ENCODE assay signal across 12 cellular contexts in genomic region chr9:127132921-127133647, GRCh38. TPM values are rescaled to one million over a fixed set of nuclear protein-coding genes. Genes with fewer than 3 reads are reported as not detected.
DNase-seq lines count a peak whose midpoint lies in the region; ATAC-seq and TF ChIP-seq lines count a peak whose summit lies in the region.
"Had no signal": no experiment of that assay in that cellular context is flagged by ENCODE, and none has a peak within 500 bp of the region (broad histone marks: within the 10 kb centered on the region; RNA-seq: fewer than 3 reads in every experiment).

No MANE protein-coding gene starts in this region.

- H3K4ac ChIP-seq in mesenchymal stem cell (ENCODE audit: low read depth in 1 of 2, low read length in 2 of 2) = peak overlapping the region; percentile 42 to 71

- peak overlapping the region; percentile 71 to 94 for H2BK12ac ChIP-seq in mesenchymal stem cell (ENCODE audit: low read length in 2 of 2)

- peak overlapping the region; percentile 75 to 95 for H3K18ac ChIP-seq in mesenchymal stem cell (ENCODE audit: low read depth in 1 of 2, low read length in 2 of 2)

- H3K4me1 ChIP-seq in mesenchymal stem cell (ENCODE audit: control insufficient read depth, insufficient read depth, low read depth, low read length) (peaks cover 20% of the 10 kb centered on the region), OCI-LY7 (ENCODE audit: insufficient read depth, low read length, poor library complexity, severe bottlenecking) (no peaks in the 10 kb centered on the region)

- H2BK5ac ChIP-seq in mesenchymal stem cell (ENCODE audit: low read depth, low read length, poor library complexity, severe bottlenecking) = no peak overlapping the region

- intact Hi-C loops in OCI-LY7 (cut with micrococcal nuclease; ENCODE audit: unreplicated experiment) = no loop called here

- H3K27me3 ChIP-seq in brain microvascular endothelial cell (replicated peaks) (no peaks in the 10 kb centered on the region), mesenchymal stem cell (ENCODE audit: control insufficient read depth in 1 of 2, insufficient read depth in 1 of 2, low read length in 2 of 2) (peaks cover 3 to 16% of the 10 kb centered on the region in 2 experiments)

- H3K4me1 Mint-ChIP-seq in T-helper 2 cell treated with Interferon-gamma antibody and Interleukin-4, amounts not matched to agents 5 μg/mL and 100 μg/mL, for 36 hours (ENCODE audit: low read depth) = no peaks in the 10 kb centered on the region
- H3K4me1 Mint-ChIP-seq: activated naive CD4-positive, alpha-beta T cell treated with anti-CD3 and anti-CD28 coated beads, Interleukin-2, amount 50 U/mL, for 24 hours had no signal

- H3K79me2 ChIP-seq in OCI-LY7 (ENCODE audit: insufficient read depth, low read depth, low read length) = no peaks in the 10 kb centered on the region

- H3K4me2 ChIP-seq in mesenchymal stem cell (ENCODE audit: low read length, poor library complexity, severe bottlenecking) (peak overlapping the region; percentile 24), OCI-LY7 (ENCODE audit: low read length) (no peak overlapping the region)

- no peaks in the 10 kb centered on the region for H4K20me1 ChIP-seq in OCI-LY7 (ENCODE audit: insufficient read depth, low read length)

- 24% methylated on average over 13 of the region's 15 CpGs for WGBS in mesenchymal stem cell

- no peaks in the 10 kb centered on the region for H3K79me1 ChIP-seq in mesenchymal stem cell (replicated peaks; ENCODE audit: low read length, poor library complexity, severe bottlenecking)

- POLR2A ChIA-PET in OCI-LY7 (lab: Charles Lee) = no interaction called here

- TF ChIP-seq CTCF in brain microvascular endothelial cell (IDR thresholded peaks at IDR 0.05; ENCODE audit: low read depth, low read length, missing control alignments) (no peak), OCI-LY7 (conservative IDR thresholded peaks at IDR 0.05; ENCODE audit: low read length) (no peak)

- BruUV-seq in OCI-LY7 (replicated peaks; lab: Mats Ljungman, UMichigan) = no TSS peak

- H3K27ac Mint-ChIP-seq in T-helper 2 cell treated with Interferon-gamma antibody and Interleukin-4, amounts not matched to agents 5 μg/mL and 100 μg/mL, for 36 hours = peak overlapping the region; percentile 12
- H3K27ac Mint-ChIP-seq: activated naive CD4-positive, alpha-beta T cell treated with anti-CD3 and anti-CD28 coated beads, Interleukin-2, amount 50 U/mL, for 24 hours; memory B cell had no signal

- H4K91ac ChIP-seq in mesenchymal stem cell (ENCODE audit: low read length) = peak overlapping the region; percentile 92

- H3K9me3 Mint-ChIP-seq in T-helper 2 cell treated with Interferon-gamma antibody and Interleukin-4, amounts not matched to agents 5 μg/mL and 100 μg/mL, for 36 hours = no peaks in the 10 kb centered on the region
- H3K9me3 Mint-ChIP-seq: activated naive CD4-positive, alpha-beta T cell treated with anti-CD3 and anti-CD28 coated beads, Interleukin-2, amount 50 U/mL, for 24 hours; CD14-positive monocyte; memory B cell had no signal

- H2AFZ ChIP-seq in mesenchymal stem cell (ENCODE audit: low read depth, low read length) = peak overlapping the region; percentile 16
- H2AFZ ChIP-seq in OCI-LY7 (ENCODE audit: low read length) = no peak overlapping the region

- H2AK5ac ChIP-seq in mesenchymal stem cell (ENCODE audit: low read length, severe bottlenecking) = no peak overlapping the region

- H3K9ac ChIP-seq in mesenchymal stem cell (ENCODE audit: low read length) = peak overlapping the region; percentile 86

- CTCF ChIA-PET in OCI-LY7 (lab: Charles Lee; ENCODE audit: unreplicated experiment) = no interaction called here

- no peak overlapping the region for H3K14ac ChIP-seq in mesenchymal stem cell (ENCODE audit: low read length in 2 of 2)

- H3K23ac ChIP-seq in mesenchymal stem cell (ENCODE audit: low read length in 2 of 2) = no peak overlapping the region

- peaks cover 12% of the 10 kb centered on the region for H3K27me3 Mint-ChIP-seq in T-helper 2 cell treated with Interferon-gamma antibody and Interleukin-4, amounts not matched to agents 5 μg/mL and 100 μg/mL, for 36 hours (ENCODE audit: low read depth)
- H3K27me3 Mint-ChIP-seq: activated naive CD4-positive, alpha-beta T cell treated with anti-CD3 and anti-CD28 coated beads, Interleukin-2, amount 50 U/mL, for 24 hours; memory B cell had no signal

- H4K8ac ChIP-seq in mesenchymal stem cell (ENCODE audit: low read length) = peak overlapping the region; percentile 93

- H3K27ac ChIP-seq in brain microvascular endothelial cell (peak overlapping the region; percentile 76), mesenchymal stem cell (ENCODE audit: low read length, poor library complexity, severe bottlenecking) (peak overlapping the region; percentile 39), OCI-LY7 (ENCODE audit: low read depth, low read length, poor library complexity, severe bottlenecking) (no peak overlapping the region)

- H3K36me3 Mint-ChIP-seq in T-helper 2 cell treated with Interferon-gamma antibody and Interleukin-4, amounts not matched to agents 5 μg/mL and 100 μg/mL, for 36 hours (ENCODE audit: low read depth) = no peaks in the 10 kb centered on the region
- H3K36me3 Mint-ChIP-seq: activated naive CD4-positive, alpha-beta T cell treated with anti-CD3 and anti-CD28 coated beads, Interleukin-2, amount 50 U/mL, for 24 hours; CD14-positive monocyte had no signal

- H3K9me3 ChIP-seq in mesenchymal stem cell (ENCODE audit: control insufficient read depth, low read length) (no peaks in the 10 kb centered on the region), OCI-LY7 (ENCODE audit: low read length) (no peaks in the 10 kb centered on the region)

- in situ Hi-C loops in brain microvascular endothelial cell (cut with HindIII; ENCODE audit: low pct_ligation_motif_present, low sequenced_read_pairs) = no loop called here

- H3K4me3 Mint-ChIP-seq in T-helper 2 cell treated with Interferon-gamma antibody and Interleukin-4, amounts not matched to agents 5 μg/mL and 100 μg/mL, for 36 hours = no peak overlapping the region
- H3K4me3 Mint-ChIP-seq: activated naive CD4-positive, alpha-beta T cell treated with anti-CD3 and anti-CD28 coated beads, Interleukin-2, amount 50 U/mL, for 24 hours; CD14-positive monocyte; memory B cell had no signal

- no peak for DNase-seq in T-helper 2 cell treated with Interferon-gamma antibody and Interleukin-4, amounts not matched to agents 5 μg/mL and 100 μg/mL, for 36 hours (ENCODE audit: low spot score)
- no peak for DNase-seq in T-helper 2 cell
- DNase-seq in brain microvascular endothelial cell = peak; percentile 50
- peak; percentile 92 for DNase-seq in mesenchymal stem cell
- DNase-seq in ureter (ENCODE audit: low spot score) = peak; percentile 41
- no peak for DNase-seq in OCI-LY7 (ENCODE audit: low spot score)
- DNase-seq in cortex of kidney (lab: John Stamatoyannopoulos, UW) = no peak
- DNase-seq: NCI-H774 had no signal

- ATAC-seq in HG03432 (IDR thresholded peaks at IDR 0.05; ENCODE audit: unreplicated experiment) = no peak

- H3K36me3 ChIP-seq in brain microvascular endothelial cell (replicated peaks) (no peaks in the 10 kb centered on the region), mesenchymal stem cell (ENCODE audit: control insufficient read depth in 1 of 2, insufficient read depth in 2 of 2, low read depth in 1 of 2, low read length in 2 of 2) (no peaks in the 10 kb centered on the region), OCI-LY7 (ENCODE audit: insufficient read depth, low read length) (no peaks in the 10 kb centered on the region)

- H2BK15ac ChIP-seq in mesenchymal stem cell (ENCODE audit: low read depth, poor library complexity, severe bottlenecking) = peak overlapping the region; percentile 83

- peak overlapping the region; percentile 71 for H2BK120ac ChIP-seq in mesenchymal stem cell (ENCODE audit: low read depth, low read length)

- H3K4me3 ChIP-seq in brain microvascular endothelial cell (ENCODE audit: low read depth, low read length) = no peak overlapping the region
- peak overlapping the region in 1 of 2 experiments; percentile 51 for H3K4me3 ChIP-seq in mesenchymal stem cell (ENCODE audit: insufficient read depth in 1 of 2, low read depth in 1 of 2, low read length in 2 of 2)
- no peak overlapping the region for H3K4me3 ChIP-seq in OCI-LY7 (ENCODE audit: low read depth, low read length, poor library complexity, severe bottlenecking)

- H3K9me2 ChIP-seq in OCI-LY7 (ENCODE audit: insufficient read depth, low read length) = no peaks in the 10 kb centered on the region

RNA-seq across cellular contexts. Expression of gene ANGPTL2, which starts 10.6 kb away (rescaled TPM):
- polyA plus RNA-seq in mesenchymal stem cell (2013, experiment 1 of 2) = 40.8 TPM
- polyA plus RNA-seq in mesenchymal stem cell (2013, experiment 2 of 2) = 41.1 TPM
- total RNA-seq in ureter = 22.2 TPM
- total RNA-seq in OCI-LY7 (2014; rRNA removed; shearing (Covaris generic)) = not detected in 2 replicates
- total RNA-seq in OCI-LY7 (2022) = not detected in 2 replicates
- polyA plus RNA-seq: CD14-positive monocyte had no signal

Comparison
In these comparisons a context has a peak if more than half of its experiments do, and no peak if none do; other contexts are left out.
1. DNase-seq: peak in brain microvascular endothelial cell (single experiment), mesenchymal stem cell (single experiment) and ureter (single experiment); none in T-helper 2 cell treated with Interferon-gamma antibody and Interleukin-4, amounts not matched to agents 5 μg/mL and 100 μg/mL, for 36 hours (single experiment), T-helper 2 cell (0 of 5), OCI-LY7 (single experiment) and cortex of kidney (single experiment).
2. RNA of gene ANGPTL2, which starts 10.6 kb away (total RNA-seq): 22.2 TPM in ureter (single experiment); not detected in OCI-LY7; every median in the first group is over 10 times any median in the second.